ENCODE assay signal across 1 cellular context in genomic region chr1:198935371-198935921, GRCh38.
TF ChIP-seq lines count a peak whose summit lies in the region.

No MANE protein-coding gene starts in this region.

TF ChIP-seq in GM12878, 131 proteins besides CTCF, POLR2A, EP300 and RAD21 (continued from another document and continues in another):
- TF ChIP-seq PRDM15 (CRISPR knock-in tag; IDR thresholded peaks at IDR 0.05) (no peak), SPI1 (IDR thresholded peaks at IDR 0.05; ENCODE audit: borderline replicate concordance, insufficient read depth, low read depth, low read length) (no peak), CHD1 (IDR thresholded peaks at IDR 0.05; ENCODE audit: low read depth, low read length) (0 out of 2 replicates have a peak, but pooled peaks have one; percentile 67), MLLT1 (IDR thresholded peaks at IDR 0.05) (peak; percentile 60; the same call in 1 of the 2 replicates), MEF2B (IDR thresholded peaks at IDR 0.05; ENCODE audit: partially characterized antibody, poor library complexity, severe bottlenecking) (peak; percentile 96), IRF5 (IDR thresholded peaks at IDR 0.05; ENCODE audit: borderline replicate concordance) (no peak), CHD2 (IDR thresholded peaks at IDR 0.05; ENCODE audit: borderline replicate concordance, low read depth, low read length) (peak; percentile 65; the same call in 1 of the 2 replicates), LARP7 (IDR thresholded peaks at IDR 0.05) (no peak), ZBTB4 (CRISPR knock-in tag; IDR thresholded peaks at IDR 0.05) (no peak), ZNF274 (IDR thresholded peaks at IDR 0.05; ENCODE audit: insufficient read depth, insufficient read length) (no peak), TBL1XR1 (IDR thresholded peaks at IDR 0.05; ENCODE audit: low read depth, low read length) (no peak), ZBTB40 (IDR thresholded peaks at IDR 0.05; ENCODE audit: borderline replicate concordance) (no peak), RELB (IDR thresholded peaks at IDR 0.05; ENCODE audit: low read depth) (peak; percentile 58; the same call in 1 of the 2 replicates), STAT3 (IDR thresholded peaks at IDR 0.05; ENCODE audit: low read depth, low read length) (no peak), ZBTB33 (IDR thresholded peaks at IDR 0.05) (no peak), RAD51 (IDR thresholded peaks at IDR 0.05) (no peak), TCF12 (IDR thresholded peaks at IDR 0.05; ENCODE audit: low read depth, low read length) (peak; percentile 44; the same call in 1 of the 2 replicates), CREM (IDR thresholded peaks at IDR 0.05; ENCODE audit: low read depth) (no peak), ZNF622 (IDR thresholded peaks at IDR 0.05) (no peak), RFX5 (IDR thresholded peaks at IDR 0.05; ENCODE audit: low read depth, low read length) (no peak), PAX5 (IDR thresholded peaks at IDR 0.05; ENCODE audit: borderline replicate concordance, low read depth, low read length) (no peak), SIN3A (IDR thresholded peaks at IDR 0.05; ENCODE audit: low read depth, low read length) (no peak), BMI1 (IDR thresholded peaks at IDR 0.05; ENCODE audit: borderline replicate concordance) (peak; percentile 35; the same call in 1 of the 2 replicates), ZNF687 (IDR thresholded peaks at IDR 0.05) (no peak)
